In the genomic region with DNA sequence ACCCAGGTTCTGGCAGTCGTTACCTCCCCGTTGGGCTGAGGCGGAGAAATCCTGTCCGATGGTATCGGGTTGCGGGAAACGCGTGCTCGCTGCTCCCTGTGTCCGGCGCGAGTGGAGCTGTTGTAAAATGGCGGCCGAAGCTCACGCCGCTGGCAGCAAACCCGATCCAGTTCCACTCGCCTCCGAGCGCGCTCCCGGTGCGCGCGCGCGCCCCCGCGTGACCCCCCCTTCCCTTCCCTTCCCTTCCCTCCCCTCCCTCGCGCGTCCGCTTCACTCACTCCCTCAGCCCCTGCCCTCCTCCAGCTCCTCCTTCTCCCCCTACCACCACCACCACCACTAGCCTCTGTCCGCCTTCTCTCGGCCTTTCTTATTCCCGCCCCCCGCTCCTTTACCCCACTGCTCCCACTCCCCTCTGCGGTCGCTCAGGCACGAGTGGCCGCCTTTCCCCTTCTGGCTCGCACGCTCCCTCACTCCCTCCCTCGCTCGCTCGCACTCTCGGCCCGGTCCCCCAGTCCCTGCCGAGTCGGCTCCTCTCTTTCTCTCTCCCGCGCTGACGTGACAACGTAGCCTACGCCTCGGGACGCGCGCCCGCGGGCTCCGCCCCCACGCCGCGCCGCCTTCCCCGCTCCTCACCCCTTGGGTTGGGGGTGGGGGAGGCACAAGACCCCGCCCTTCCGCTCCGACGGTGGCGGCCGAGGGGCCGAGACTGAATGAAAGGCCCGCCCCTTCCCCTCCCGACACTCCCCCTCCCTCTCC, we compare ENCODE assay signal across 1 cellular context.
TF ChIP-seq lines count a peak whose summit lies in the region.

A gene (minus strand): TSS at position 113 of the 756 bp plus-strand sequence. CDS start 1,447 bp downstream, outside the sequence.

TF ChIP-seq in HepG2, 621 proteins besides CTCF, POLR2A, EP300 and RAD21 (continued from another document and continues in another):
- TF ChIP-seq, protein P1, sequence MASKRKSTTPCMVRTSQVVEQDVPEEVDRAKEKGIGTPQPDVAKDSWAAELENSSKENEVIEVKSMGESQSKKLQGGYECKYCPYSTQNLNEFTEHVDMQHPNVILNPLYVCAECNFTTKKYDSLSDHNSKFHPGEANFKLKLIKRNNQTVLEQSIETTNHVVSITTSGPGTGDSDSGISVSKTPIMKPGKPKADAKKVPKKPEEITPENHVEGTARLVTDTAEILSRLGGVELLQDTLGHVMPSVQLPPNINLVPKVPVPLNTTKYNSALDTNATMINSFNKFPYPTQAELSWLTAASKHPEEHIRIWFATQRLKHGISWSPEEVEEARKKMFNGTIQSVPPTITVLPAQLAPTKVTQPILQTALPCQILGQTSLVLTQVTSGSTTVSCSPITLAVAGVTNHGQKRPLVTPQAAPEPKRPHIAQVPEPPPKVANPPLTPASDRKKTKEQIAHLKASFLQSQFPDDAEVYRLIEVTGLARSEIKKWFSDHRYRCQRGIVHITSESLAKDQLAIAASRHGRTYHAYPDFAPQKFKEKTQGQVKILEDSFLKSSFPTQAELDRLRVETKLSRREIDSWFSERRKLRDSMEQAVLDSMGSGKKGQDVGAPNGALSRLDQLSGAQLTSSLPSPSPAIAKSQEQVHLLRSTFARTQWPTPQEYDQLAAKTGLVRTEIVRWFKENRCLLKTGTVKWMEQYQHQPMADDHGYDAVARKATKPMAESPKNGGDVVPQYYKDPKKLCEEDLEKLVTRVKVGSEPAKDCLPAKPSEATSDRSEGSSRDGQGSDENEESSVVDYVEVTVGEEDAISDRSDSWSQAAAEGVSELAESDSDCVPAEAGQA (IDR thresholded peaks at IDR 0.05; ENCODE audit: low read depth) = peak; percentile 68
- TF ChIP-seq, protein P1 (CRISPR knock-in tag; IDR thresholded peaks at IDR 0.05; ENCODE audit: borderline replicate concordance) = no peak
- TF ChIP-seq SP5 (CRISPR knock-in tag; IDR thresholded peaks at IDR 0.05; ENCODE audit: borderline replicate concordance, low read depth) (peak; percentile 85), ZNF34 (CRISPR knock-in tag; IDR thresholded peaks at IDR 0.05; ENCODE audit: borderline replicate concordance) (peak; percentile 79), POLR2G (IDR thresholded peaks at IDR 0.05; ENCODE audit: low read depth, low read length) (peak; percentile 80), ZNF567 (CRISPR knock-in tag; IDR thresholded peaks at IDR 0.05; ENCODE audit: borderline replicate concordance) (0 out of 2 replicates have a peak, but pooled peaks have one; percentile 66), TAF15 (IDR thresholded peaks at IDR 0.05; ENCODE audit: low read depth, low read length, poor library complexity, severe bottlenecking) (peak; percentile 41), NFYB (CRISPR knock-in tag; IDR thresholded peaks at IDR 0.05) (0 out of 2 replicates have a peak, but pooled peaks have one; percentile 13), MEF2D (CRISPR knock-in tag; IDR thresholded peaks at IDR 0.05) (peak; percentile 72), KDM5A (IDR thresholded peaks at IDR 0.05; ENCODE audit: borderline replicate concordance, low read length) (peak; percentile 67; the same call in 1 of the 2 replicates), NCOR1 (IDR thresholded peaks at IDR 0.05; ENCODE audit: borderline replicate concordance, low read length) (0 out of 2 replicates have a peak, but pooled peaks have one; percentile 28), NFRKB (IDR thresholded peaks at IDR 0.05) (0 out of 2 replicates have a peak, but pooled peaks have one; percentile 13), ISL2 (CRISPR knock-in tag; IDR thresholded peaks at IDR 0.05) (peak; percentile 31), ZNF841 (CRISPR knock-in tag; IDR thresholded peaks at IDR 0.05; ENCODE audit: borderline replicate concordance) (no peak), SAFB2 (CRISPR knock-in tag; IDR thresholded peaks at IDR 0.05; ENCODE audit: borderline replicate concordance, low read depth) (peak; percentile 11; the same call in 1 of the 2 replicates), RBFOX2 (IDR thresholded peaks at IDR 0.05; ENCODE audit: low read depth, low read length) (peak; percentile 77), POLR2AphosphoS2 (IDR thresholded peaks at IDR 0.05; ENCODE audit: low read depth, low read length) (0 out of 2 replicates have a peak, but pooled peaks have one; percentile 34), TCF12 (IDR thresholded peaks at IDR 0.05) (no peak), TCF12 (CRISPR knock-in tag; IDR thresholded peaks at IDR 0.05) (0 out of 2 replicates have a peak, but pooled peaks have one; percentile 1), KDM2A (CRISPR knock-in tag; IDR thresholded peaks at IDR 0.05; ENCODE audit: borderline replicate concordance, low read depth) (peak; percentile 73), ZNF335 (CRISPR knock-in tag; IDR thresholded peaks at IDR 0.05) (0 out of 2 replicates have a peak, but pooled peaks have one; percentile 16)
- TF ChIP-seq, protein P2, sequence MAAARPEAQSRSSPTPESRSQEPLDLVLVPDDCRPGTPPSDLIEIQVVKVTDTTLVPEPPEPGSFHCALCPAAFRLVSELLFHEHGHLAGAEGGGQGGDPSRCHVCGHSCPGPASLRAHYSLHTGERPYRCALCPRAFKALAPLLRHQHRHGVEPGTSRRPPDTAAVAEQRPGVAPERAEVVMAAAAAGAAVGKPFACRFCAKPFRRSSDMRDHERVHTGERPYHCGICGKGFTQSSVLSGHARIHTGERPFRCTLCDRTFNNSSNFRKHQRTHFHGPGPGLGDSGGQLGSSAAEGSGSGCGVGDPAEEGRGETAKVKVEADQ (CRISPR knock-in tag; IDR thresholded peaks at IDR 0.05; ENCODE audit: borderline replicate concordance) = peak; percentile 21; the same call in 1 of the 2 replicates
- TF ChIP-seq, protein P3, sequence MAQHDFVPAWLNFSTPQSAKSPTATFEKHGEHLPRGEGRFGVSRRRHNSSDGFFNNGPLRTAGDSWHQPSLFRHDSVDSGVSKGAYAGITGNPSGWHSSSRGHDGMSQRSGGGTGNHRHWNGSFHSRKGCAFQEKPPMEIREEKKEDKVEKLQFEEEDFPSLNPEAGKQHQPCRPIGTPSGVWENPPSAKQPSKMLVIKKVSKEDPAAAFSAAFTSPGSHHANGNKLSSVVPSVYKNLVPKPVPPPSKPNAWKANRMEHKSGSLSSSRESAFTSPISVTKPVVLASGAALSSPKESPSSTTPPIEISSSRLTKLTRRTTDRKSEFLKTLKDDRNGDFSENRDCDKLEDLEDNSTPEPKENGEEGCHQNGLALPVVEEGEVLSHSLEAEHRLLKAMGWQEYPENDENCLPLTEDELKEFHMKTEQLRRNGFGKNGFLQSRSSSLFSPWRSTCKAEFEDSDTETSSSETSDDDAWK (CRISPR knock-in tag; IDR thresholded peaks at IDR 0.05) = no peak
- TF ChIP-seq, protein P4, sequence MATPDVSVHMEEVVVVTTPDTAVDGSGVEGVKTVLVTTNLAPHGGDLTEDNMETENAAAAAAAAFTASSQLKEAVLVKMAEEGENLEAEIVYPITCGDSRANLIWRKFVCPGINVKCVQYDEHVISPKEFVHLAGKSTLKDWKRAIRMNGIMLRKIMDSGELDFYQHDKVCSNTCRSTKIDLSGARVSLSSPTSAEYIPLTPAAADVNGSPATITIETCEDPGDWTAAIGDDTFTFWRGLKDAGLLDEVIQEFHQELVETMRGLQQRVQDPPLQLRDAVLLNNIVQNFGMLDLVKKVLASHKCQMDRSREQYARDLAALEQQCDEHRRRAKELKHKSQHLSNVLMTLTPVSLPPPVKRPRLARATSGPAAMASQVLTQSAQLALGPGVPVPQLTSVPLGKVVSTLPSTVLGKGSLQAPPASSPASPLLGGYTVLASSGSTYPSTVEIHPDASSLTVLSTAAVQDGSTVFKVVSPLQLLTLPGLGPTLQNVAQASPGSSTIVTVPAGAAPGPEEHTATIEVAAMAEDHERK (CRISPR knock-in tag; IDR thresholded peaks at IDR 0.05; ENCODE audit: low read depth) = peak; percentile 94
- TF ChIP-seq, protein P5, sequence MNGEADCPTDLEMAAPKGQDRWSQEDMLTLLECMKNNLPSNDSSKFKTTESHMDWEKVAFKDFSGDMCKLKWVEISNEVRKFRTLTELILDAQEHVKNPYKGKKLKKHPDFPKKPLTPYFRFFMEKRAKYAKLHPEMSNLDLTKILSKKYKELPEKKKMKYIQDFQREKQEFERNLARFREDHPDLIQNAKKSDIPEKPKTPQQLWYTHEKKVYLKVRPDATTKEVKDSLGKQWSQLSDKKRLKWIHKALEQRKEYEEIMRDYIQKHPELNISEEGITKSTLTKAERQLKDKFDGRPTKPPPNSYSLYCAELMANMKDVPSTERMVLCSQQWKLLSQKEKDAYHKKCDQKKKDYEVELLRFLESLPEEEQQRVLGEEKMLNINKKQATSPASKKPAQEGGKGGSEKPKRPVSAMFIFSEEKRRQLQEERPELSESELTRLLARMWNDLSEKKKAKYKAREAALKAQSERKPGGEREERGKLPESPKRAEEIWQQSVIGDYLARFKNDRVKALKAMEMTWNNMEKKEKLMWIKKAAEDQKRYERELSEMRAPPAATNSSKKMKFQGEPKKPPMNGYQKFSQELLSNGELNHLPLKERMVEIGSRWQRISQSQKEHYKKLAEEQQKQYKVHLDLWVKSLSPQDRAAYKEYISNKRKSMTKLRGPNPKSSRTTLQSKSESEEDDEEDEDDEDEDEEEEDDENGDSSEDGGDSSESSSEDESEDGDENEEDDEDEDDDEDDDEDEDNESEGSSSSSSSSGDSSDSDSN (CRISPR knock-in tag; IDR thresholded peaks at IDR 0.05) = peak; percentile 76
- TF ChIP-seq, protein P6, sequence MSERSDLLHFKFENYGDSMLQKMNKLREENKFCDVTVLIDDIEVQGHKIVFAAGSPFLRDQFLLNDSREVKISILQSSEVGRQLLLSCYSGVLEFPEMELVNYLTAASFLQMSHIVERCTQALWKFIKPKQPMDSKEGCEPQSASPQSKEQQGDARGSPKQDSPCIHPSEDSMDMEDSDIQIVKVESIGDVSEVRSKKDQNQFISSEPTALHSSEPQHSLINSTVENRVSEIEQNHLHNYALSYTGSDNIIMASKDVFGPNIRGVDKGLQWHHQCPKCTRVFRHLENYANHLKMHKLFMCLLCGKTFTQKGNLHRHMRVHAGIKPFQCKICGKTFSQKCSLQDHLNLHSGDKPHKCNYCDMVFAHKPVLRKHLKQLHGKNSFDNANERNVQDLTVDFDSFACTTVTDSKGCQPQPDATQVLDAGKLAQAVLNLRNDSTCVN (CRISPR knock-in tag; IDR thresholded peaks at IDR 0.05; ENCODE audit: borderline replicate concordance) = no peak
- TF ChIP-seq, protein P7, sequence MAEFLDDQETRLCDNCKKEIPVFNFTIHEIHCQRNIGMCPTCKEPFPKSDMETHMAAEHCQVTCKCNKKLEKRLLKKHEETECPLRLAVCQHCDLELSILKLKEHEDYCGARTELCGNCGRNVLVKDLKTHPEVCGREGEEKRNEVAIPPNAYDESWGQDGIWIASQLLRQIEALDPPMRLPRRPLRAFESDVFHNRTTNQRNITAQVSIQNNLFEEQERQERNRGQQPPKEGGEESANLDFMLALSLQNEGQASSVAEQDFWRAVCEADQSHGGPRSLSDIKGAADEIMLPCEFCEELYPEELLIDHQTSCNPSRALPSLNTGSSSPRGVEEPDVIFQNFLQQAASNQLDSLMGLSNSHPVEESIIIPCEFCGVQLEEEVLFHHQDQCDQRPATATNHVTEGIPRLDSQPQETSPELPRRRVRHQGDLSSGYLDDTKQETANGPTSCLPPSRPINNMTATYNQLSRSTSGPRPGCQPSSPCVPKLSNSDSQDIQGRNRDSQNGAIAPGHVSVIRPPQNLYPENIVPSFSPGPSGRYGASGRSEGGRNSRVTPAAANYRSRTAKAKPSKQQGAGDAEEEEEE (CRISPR knock-in tag; IDR thresholded peaks at IDR 0.05; ENCODE audit: borderline replicate concordance) = no peak; the same call in 1 of the 2 replicates
- TF ChIP-seq, protein P8, sequence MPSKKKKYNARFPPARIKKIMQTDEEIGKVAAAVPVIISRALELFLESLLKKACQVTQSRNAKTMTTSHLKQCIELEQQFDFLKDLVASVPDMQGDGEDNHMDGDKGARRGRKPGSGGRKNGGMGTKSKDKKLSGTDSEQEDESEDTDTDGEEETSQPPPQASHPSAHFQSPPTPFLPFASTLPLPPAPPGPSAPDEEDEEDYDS (CRISPR knock-in tag; IDR thresholded peaks at IDR 0.05) = peak; percentile 61
- TF ChIP-seq, protein P9, sequence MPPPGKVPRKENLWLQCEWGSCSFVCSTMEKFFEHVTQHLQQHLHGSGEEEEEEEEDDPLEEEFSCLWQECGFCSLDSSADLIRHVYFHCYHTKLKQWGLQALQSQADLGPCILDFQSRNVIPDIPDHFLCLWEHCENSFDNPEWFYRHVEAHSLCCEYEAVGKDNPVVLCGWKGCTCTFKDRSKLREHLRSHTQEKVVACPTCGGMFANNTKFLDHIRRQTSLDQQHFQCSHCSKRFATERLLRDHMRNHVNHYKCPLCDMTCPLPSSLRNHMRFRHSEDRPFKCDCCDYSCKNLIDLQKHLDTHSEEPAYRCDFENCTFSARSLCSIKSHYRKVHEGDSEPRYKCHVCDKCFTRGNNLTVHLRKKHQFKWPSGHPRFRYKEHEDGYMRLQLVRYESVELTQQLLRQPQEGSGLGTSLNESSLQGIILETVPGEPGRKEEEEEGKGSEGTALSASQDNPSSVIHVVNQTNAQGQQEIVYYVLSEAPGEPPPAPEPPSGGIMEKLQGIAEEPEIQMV (CRISPR knock-in tag; IDR thresholded peaks at IDR 0.05; ENCODE audit: low read depth) = peak; percentile 68; the same call in 1 of the 2 replicates
- TF ChIP-seq, protein P10, sequence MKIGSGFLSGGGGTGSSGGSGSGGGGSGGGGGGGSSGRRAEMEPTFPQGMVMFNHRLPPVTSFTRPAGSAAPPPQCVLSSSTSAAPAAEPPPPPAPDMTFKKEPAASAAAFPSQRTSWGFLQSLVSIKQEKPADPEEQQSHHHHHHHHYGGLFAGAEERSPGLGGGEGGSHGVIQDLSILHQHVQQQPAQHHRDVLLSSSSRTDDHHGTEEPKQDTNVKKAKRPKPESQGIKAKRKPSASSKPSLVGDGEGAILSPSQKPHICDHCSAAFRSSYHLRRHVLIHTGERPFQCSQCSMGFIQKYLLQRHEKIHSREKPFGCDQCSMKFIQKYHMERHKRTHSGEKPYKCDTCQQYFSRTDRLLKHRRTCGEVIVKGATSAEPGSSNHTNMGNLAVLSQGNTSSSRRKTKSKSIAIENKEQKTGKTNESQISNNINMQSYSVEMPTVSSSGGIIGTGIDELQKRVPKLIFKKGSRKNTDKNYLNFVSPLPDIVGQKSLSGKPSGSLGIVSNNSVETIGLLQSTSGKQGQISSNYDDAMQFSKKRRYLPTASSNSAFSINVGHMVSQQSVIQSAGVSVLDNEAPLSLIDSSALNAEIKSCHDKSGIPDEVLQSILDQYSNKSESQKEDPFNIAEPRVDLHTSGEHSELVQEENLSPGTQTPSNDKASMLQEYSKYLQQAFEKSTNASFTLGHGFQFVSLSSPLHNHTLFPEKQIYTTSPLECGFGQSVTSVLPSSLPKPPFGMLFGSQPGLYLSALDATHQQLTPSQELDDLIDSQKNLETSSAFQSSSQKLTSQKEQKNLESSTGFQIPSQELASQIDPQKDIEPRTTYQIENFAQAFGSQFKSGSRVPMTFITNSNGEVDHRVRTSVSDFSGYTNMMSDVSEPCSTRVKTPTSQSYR (CRISPR knock-in tag; IDR thresholded peaks at IDR 0.05; ENCODE audit: borderline replicate concordance) = peak; percentile 85
